In genomic region chr3:56976666-56977560, GRCh38 we compare ENCODE assay signal across 11 cellular contexts.
DNase-seq lines count a peak whose midpoint lies in the region; ATAC-seq, FAIRE-seq and TF ChIP-seq lines count a peak whose summit lies in the region.
"Had no signal": no experiment of that assay in that cellular context is flagged by ENCODE, and none has a peak within 500 bp of the region (broad histone marks: within the 10 kb centered on the region; RNA-seq: fewer than 3 reads in every experiment).

No MANE protein-coding gene starts in this region.

- no peaks in the 10 kb centered on the region for H3K27me3 ChIP-seq in brain microvascular endothelial cell (replicated peaks)
- no peaks in the 10 kb centered on the region for H3K27me3 ChIP-seq in CD8-positive, alpha-beta memory T cell (ENCODE audit: insufficient read depth, low read length, poor library complexity, severe bottlenecking)

- CTCF ChIA-PET in CD8-positive, alpha-beta memory T cell (lab: Charles Lee), result interaction anchor here (2.4 kb wide), 1 partner anchor 12 kb away, joined by 7 read pairs; no protein-coding TSS in a partner anchor

- TF ChIP-seq POLR2A in H54 (IDR thresholded peaks at IDR 0.05; ENCODE audit: low read depth, low read length), result no peak

- DNase-seq in DMS79 (lab: John Stamatoyannopoulos, UW) (peak; percentile 76), NCI-H1694 treated with DMSO at 0.1 percent for 48 hours (lab: John Stamatoyannopoulos, UW) (peak; percentile 73), brain microvascular endothelial cell (peak; percentile 18), H54 (ENCODE audit: insufficient read length, low spot score) (no peak)
- no peak for DNase-seq in CD8-positive, alpha-beta memory T cell
- DNase-seq in effector CD4-positive, alpha-beta T cell, result no peak
- DNase-seq: activated naive CD8-positive, alpha-beta T cell treated with anti-CD3 and anti-CD28 coated beads, Interleukin-2, amount 10 ng/mL, durations not matched to agents 7 days and 5 days had no signal

- no peak for TF ChIP-seq CTCF in brain microvascular endothelial cell (IDR thresholded peaks at IDR 0.05; ENCODE audit: low read depth, low read length, missing control alignments)
- TF ChIP-seq CTCF in nephron (IDR thresholded peaks at IDR 0.05; ENCODE audit: unreplicated experiment in 3 of 3), result no peak

- H3K4me1 ChIP-seq in CD8-positive, alpha-beta memory T cell (ENCODE audit: insufficient read depth, low read length), result no peaks in the 10 kb centered on the region

- no peak overlapping the region for H3K4me3 Mint-ChIP-seq in nephron
- no peak overlapping the region for H3K4me3 Mint-ChIP-seq in CD8-positive, alpha-beta memory T cell
- H3K4me3 Mint-ChIP-seq: activated naive CD8-positive, alpha-beta T cell treated with anti-CD3 and anti-CD28 coated beads, Interleukin-2, amount 10 ng/mL, durations not matched to agents 7 days and 5 days had no signal

- in situ Hi-C loops in brain microvascular endothelial cell (cut with HindIII; ENCODE audit: low pct_ligation_motif_present, low sequenced_read_pairs), result loop anchor here (25.0 kb wide), 1 partner anchor 265 kb away; no protein-coding TSS in a partner anchor

- H3K9me3 ChIP-seq in CD8-positive, alpha-beta memory T cell (ENCODE audit: low read length), result no peaks in the 10 kb centered on the region

- no peaks in the 10 kb centered on the region for H3K27me3 Mint-ChIP-seq in nephron (ENCODE audit: low read depth)
- no peaks in the 10 kb centered on the region for H3K27me3 Mint-ChIP-seq in CD8-positive, alpha-beta memory T cell

- no peak overlapping the region for H3K4me3 ChIP-seq in brain microvascular endothelial cell (ENCODE audit: low read depth, low read length)
- no peak overlapping the region for H3K4me3 ChIP-seq in CD8-positive, alpha-beta memory T cell (ENCODE audit: low read length)

- no peak for FAIRE-seq in H54 (lab: Jason Lieb, UNC)
- FAIRE-seq: G401.6, keratinocyte had no signal

- H3K27ac ChIP-seq in brain microvascular endothelial cell, result no peak overlapping the region
- no peak overlapping the region for H3K27ac ChIP-seq in CD8-positive, alpha-beta memory T cell (ENCODE audit: low read depth, low read length)

- H3K27ac Mint-ChIP-seq in nephron, result peak overlapping the region; percentile 61 to 86 (median 76)
- no peak overlapping the region for H3K27ac Mint-ChIP-seq in CD8-positive, alpha-beta memory T cell
- H3K27ac Mint-ChIP-seq: activated naive CD8-positive, alpha-beta T cell treated with anti-CD3 and anti-CD28 coated beads, Interleukin-2, amount 10 ng/mL, durations not matched to agents 7 days and 5 days had no signal

- POLR2A ChIA-PET in CD8-positive, alpha-beta memory T cell (lab: Charles Lee), result no interaction called here

- no peaks in the 10 kb centered on the region for H3K36me3 Mint-ChIP-seq in nephron (ENCODE audit: low read depth)
- no peaks in the 10 kb centered on the region for H3K36me3 Mint-ChIP-seq in CD8-positive, alpha-beta memory T cell
- H3K36me3 Mint-ChIP-seq: activated naive CD8-positive, alpha-beta T cell treated with anti-CD3 and anti-CD28 coated beads, Interleukin-2, amount 10 ng/mL, durations not matched to agents 7 days and 5 days had no signal

- peaks cover 49% of the 10 kb centered on the region for H3K4me1 Mint-ChIP-seq in nephron
- peaks cover 0 to 7% (median 4%) of the 10 kb centered on the region in 3 donors for H3K4me1 Mint-ChIP-seq in CD8-positive, alpha-beta memory T cell

- H3K36me3 ChIP-seq in brain microvascular endothelial cell (replicated peaks), result no peaks in the 10 kb centered on the region
- H3K36me3 ChIP-seq in CD8-positive, alpha-beta memory T cell (ENCODE audit: insufficient read depth, low read length), result no peaks in the 10 kb centered on the region

- ATAC-seq in HG03457 (IDR thresholded peaks at IDR 0.05; ENCODE audit: unreplicated experiment), result no peak

- no peaks in the 10 kb centered on the region for H3K9me3 Mint-ChIP-seq in nephron
- no peaks in the 10 kb centered on the region for H3K9me3 Mint-ChIP-seq in CD8-positive, alpha-beta memory T cell
- H3K9me3 Mint-ChIP-seq: activated naive CD8-positive, alpha-beta T cell treated with anti-CD3 and anti-CD28 coated beads, Interleukin-2, amount 10 ng/mL, durations not matched to agents 7 days and 5 days had no signal

Comparison
In these comparisons a context has a peak if more than half of its experiments do, and no peak if none do; other contexts are left out.
1. DNase-seq: peak in DMS79 (single experiment), NCI-H1694 treated with DMSO at 0.1 percent for 48 hours (single experiment) and brain microvascular endothelial cell (single experiment); none in H54 (single experiment), CD8-positive, alpha-beta memory T cell (0 of 5) and effector CD4-positive, alpha-beta T cell (single experiment).
2. H3K27ac Mint-ChIP-seq: peak in nephron (3 of 3); none in CD8-positive, alpha-beta memory T cell (0 of 8).